ENCODE assay signal across 14 cellular contexts in genomic region chr15:92343869-92344643, GRCh38. TPM values are rescaled to one million over a fixed set of nuclear protein-coding genes. Genes with fewer than 3 reads are reported as not detected.
DNase-seq lines count a peak whose midpoint lies in the region; TF ChIP-seq lines count a peak whose summit lies in the region.
"Had no signal": no experiment of that assay in that cellular context is flagged by ENCODE, and none has a peak within 500 bp of the region (broad histone marks: within the 10 kb centered on the region; RNA-seq: fewer than 3 reads in every experiment).

No MANE protein-coding gene starts in this region.

- intact Hi-C loops in left ventricle myocardium inferior (cut with micrococcal nuclease): no loop called here
- intact Hi-C loops in CD14-positive monocyte (cut with micrococcal nuclease): no loop called here

- H3K9me3 Mint-ChIP-seq in mesothelial cell of epicardium (peaks cover 1% of the 10 kb centered on the region), CD14-positive monocyte (peaks cover 0 to 6% (median 3%) of the 10 kb centered on the region in 7 donors)

- H3K27me3 ChIP-seq in left ventricle myocardium inferior (ENCODE audit: low read depth): peaks cover 41% of the 10 kb centered on the region
- no peaks in the 10 kb centered on the region for H3K27me3 ChIP-seq in effector memory CD4-positive, alpha-beta T cell (replicated peaks; ENCODE audit: control insufficient read depth, insufficient read depth, low read length, poor library complexity, severe bottlenecking)

- DNase-seq in NCI-H2081 (lab: John Stamatoyannopoulos, UW) (peak; percentile 54 to 75), NCI-H2081 treated with DMSO at 0.1 percent for 48 hours (lab: John Stamatoyannopoulos, UW) (no peak), NCI-H69 (lab: John Stamatoyannopoulos, UW) (peak; percentile 24), left ventricle myocardium inferior (peak; percentile 68), superior temporal gyrus (ENCODE audit: extremely low spot score) (peak; percentile 65), mesothelial cell of epicardium (ENCODE audit: low spot score in 2 of 2, unreplicated experiment in 2 of 2) (no peak), CD14-positive monocyte (ENCODE audit: low spot score) (no peak)
- DNase-seq in effector memory CD4-positive, alpha-beta T cell: no peak
- DNase-seq: activated naive CD8-positive, alpha-beta T cell treated with anti-CD3 and anti-CD28 coated beads, Interleukin-2, amount 10 ng/mL, durations not matched to agents 7 days and 5 days; RPMI8226 had no signal

- no peaks in the 10 kb centered on the region for H3K4me1 Mint-ChIP-seq in mesothelial cell of epicardium
- no peaks in the 10 kb centered on the region for H3K4me1 Mint-ChIP-seq in CD14-positive monocyte
- H3K4me1 Mint-ChIP-seq: activated naive CD8-positive, alpha-beta T cell treated with anti-CD3 and anti-CD28 coated beads, Interleukin-2, amount 10 ng/mL, durations not matched to agents 7 days and 5 days had no signal

- no peaks in the 10 kb centered on the region for H3K36me3 ChIP-seq in left ventricle myocardium inferior
- H3K36me3 ChIP-seq in effector memory CD4-positive, alpha-beta T cell (ENCODE audit: control insufficient read depth, insufficient read depth, low read length): no peaks in the 10 kb centered on the region

- H3K27me3 Mint-ChIP-seq in mesothelial cell of epicardium (ENCODE audit: low read depth): peaks cover 69% of the 10 kb centered on the region
- peaks cover 7 to 11% (median 10%) of the 10 kb centered on the region in 3 donors for H3K27me3 Mint-ChIP-seq in CD14-positive monocyte (ENCODE audit: low read depth in 3 of 3)

- H3K27ac ChIP-seq in left ventricle myocardium inferior (replicated peaks): peak overlapping the region; percentile 40
- no peak overlapping the region for H3K27ac ChIP-seq in effector memory CD4-positive, alpha-beta T cell (ENCODE audit: insufficient read depth, low read length, poor library complexity, severe bottlenecking)
- H3K27ac ChIP-seq: 22Rv1 had no signal

- H3K4me3 Mint-ChIP-seq in mesothelial cell of epicardium (no peak overlapping the region), CD14-positive monocyte (no peak overlapping the region)
- H3K4me3 Mint-ChIP-seq: activated naive CD8-positive, alpha-beta T cell treated with anti-CD3 and anti-CD28 coated beads, Interleukin-2, amount 10 ng/mL, durations not matched to agents 7 days and 5 days had no signal

- no peak for TF ChIP-seq CTCF in left ventricle myocardium inferior (IDR thresholded peaks at IDR 0.05; ENCODE audit: borderline replicate concordance)
- TF ChIP-seq CTCF in mesothelial cell of epicardium (IDR thresholded peaks at IDR 0.05; ENCODE audit: unreplicated experiment): no peak
- no peak for TF ChIP-seq CTCF in CD14-positive monocyte (IDR thresholded peaks at IDR 0.05)

- H3K4me1 ChIP-seq in left ventricle myocardium inferior: peaks cover 28% of the 10 kb centered on the region
- no peaks in the 10 kb centered on the region for H3K4me1 ChIP-seq in effector memory CD4-positive, alpha-beta T cell (ENCODE audit: control insufficient read depth, insufficient read depth, low read length, poor library complexity, severe bottlenecking)

- peak overlapping the region; percentile 39 for H3K4me3 ChIP-seq in left ventricle myocardium inferior
- no peak overlapping the region for H3K4me3 ChIP-seq in effector memory CD4-positive, alpha-beta T cell (ENCODE audit: insufficient read depth, low read depth, low read length, poor library complexity, severe bottlenecking)

- H3K27ac Mint-ChIP-seq in mesothelial cell of epicardium: no peak overlapping the region
- no peak overlapping the region for H3K27ac Mint-ChIP-seq in CD14-positive monocyte
- H3K27ac Mint-ChIP-seq: activated naive CD8-positive, alpha-beta T cell treated with anti-CD3 and anti-CD28 coated beads, Interleukin-2, amount 10 ng/mL, durations not matched to agents 7 days and 5 days had no signal

- H3K9me3 ChIP-seq in left ventricle myocardium inferior (replicated peaks): peaks cover 7% of the 10 kb centered on the region
- H3K9me3 ChIP-seq in effector memory CD4-positive, alpha-beta T cell (ENCODE audit: control insufficient read depth, low read length): no peaks in the 10 kb centered on the region

- H3K36me3 Mint-ChIP-seq in mesothelial cell of epicardium (no peaks in the 10 kb centered on the region), CD14-positive monocyte (no peaks in the 10 kb centered on the region)
- H3K36me3 Mint-ChIP-seq: activated naive CD8-positive, alpha-beta T cell treated with anti-CD3 and anti-CD28 coated beads, Interleukin-2, amount 10 ng/mL, durations not matched to agents 7 days and 5 days had no signal

RNA-seq across cellular contexts. Expression of gene ST8SIA2, which starts 49.6 kb away (rescaled TPM):
- total RNA-seq in left ventricle myocardium inferior (3.6 TPM), mesothelial cell of epicardium (10.8 to 12.1 TPM (median 11.6 TPM) in 3 replicates)
- polyA plus RNA-seq in CD14-positive monocyte: not detected
- total RNA-seq: activated CD8-positive, alpha-beta memory T cell treated with anti-CD3 and anti-CD28 coated beads for 36 hours; activated naive CD8-positive, alpha-beta T cell treated with anti-CD3 and anti-CD28 coated beads, Interleukin-2, amount 10 ng/mL, durations not matched to agents 7 days and 5 days; glomerular endothelial cell; subcutaneous adipose tissue had no signal

Comparison
In these comparisons a context has a peak if more than half of its experiments do, and no peak if none do; other contexts are left out.
1. DNase-seq: peak in NCI-H2081 (2 of 2), NCI-H69 (single experiment), left ventricle myocardium inferior (single experiment) and superior temporal gyrus (single experiment); none in NCI-H2081 treated with DMSO at 0.1 percent for 48 hours (single experiment), mesothelial cell of epicardium (0 of 2), CD14-positive monocyte (single experiment) and effector memory CD4-positive, alpha-beta T cell (0 of 3).